8 cellular contexts compared by ENCODE assay signal in genomic region chr5:61277190-61277589, GRCh38. TPM values are rescaled to one million over a fixed set of nuclear protein-coding genes. Genes with fewer than 3 reads are reported as not detected.
A peak's percentile ranks its signal among the peaks of the same experiment; 100 is the strongest.
DNase-seq lines count a peak whose midpoint lies in the region; ATAC-seq, FAIRE-seq and TF ChIP-seq lines count a peak whose summit lies in the region.

No MANE protein-coding gene starts in this region.

- no peak for FAIRE-seq in GM12878 (lab: Jason Lieb, UNC)

- H3K4me3 ChIP-seq in CD4-positive, CD25-positive, alpha-beta regulatory T cell (ENCODE audit: low read depth, low read length), result peak overlapping the region; percentile 66
- H3K4me3 ChIP-seq in GM12878 (no peak overlapping the region), prostate gland (no peak overlapping the region)

- H3K27me3 Mint-ChIP-seq in CD4-positive, CD25-positive, alpha-beta regulatory T cell, result peaks cover 3% of the 10 kb centered on the region

- POLR2A ChIA-PET in GM12878 (lab: Charles Lee), result no interaction called here

- peak in 2 of 3 experiments; percentile 11 to 20; a peak in 2 of 6 replicates for TF ChIP-seq CTCF in GM12878 (IDR thresholded peaks at IDR 0.05 in 2 of 3, conservative IDR thresholded peaks at IDR 0.05 in 1 of 3; ENCODE audit: control insufficient read depth in 2 of 3, extremely low read depth in 1 of 3, insufficient read depth in 1 of 3, low read depth in 3 of 3, low read length in 3 of 3)
- peak in 1 of 4 experiments; percentile 26 for TF ChIP-seq CTCF in prostate gland (IDR thresholded peaks at IDR 0.05)

- DNase-seq in CD4-positive, CD25-positive, alpha-beta regulatory T cell, result peak in 2 of 3 donors; percentile 17 to 61
- DNase-seq in GM12878 (ENCODE audit: low read depth, low spot score) (no peak), medulla oblongata (ENCODE audit: extremely low spot score) (peak; percentile 68), prostate gland (ENCODE audit: low spot score) (no peak), cerebellar nuclear complex (lab: John Stamatoyannopoulos, UW) (no peak), GM19238 (ENCODE audit: insufficient read length, low spot score) (no peak)

- H3K9ac ChIP-seq in GM12878 (ENCODE audit: control insufficient read depth, insufficient read depth, low read length), result no peak overlapping the region; the same call in 1 of the 2 replicates

- WGBS in GM12878 (ENCODE audit: insufficient coverage, insufficient replicate concordance, low lambda C conversion rate, missing lambda C conversion rate), result 6% methylated on average over 2 of the region's 2 CpGs
- WGBS in prostate gland, result 15% methylated on average over 2 of the region's 2 CpGs

- CTCF ChIA-PET in GM12878 (lab: Yijun Ruan, JAX), result interaction anchor here (0.7 to 0.9 kb wide), 3 partner anchors 9 to 381 kb away, joined by 3 to 4 read pairs (median 3); no protein-coding TSS in a partner anchor

- no peak for TF ChIP-seq EP300 in GM12878 (IDR thresholded peaks at IDR 0.05; ENCODE audit: borderline replicate concordance in 1 of 2, control insufficient read depth in 1 of 2, low read depth in 2 of 2, low read length in 2 of 2)

- peak in 1 of 2 donors; percentile 31 for ATAC-seq in CD4-positive, CD25-positive, alpha-beta regulatory T cell (ENCODE audit: low read depth in 2 of 2)
- ATAC-seq in HG03139 (IDR thresholded peaks at IDR 0.05; ENCODE audit: unreplicated experiment), result peak; percentile 40
- ATAC-seq in GM12878, result peak; percentile 51
- ATAC-seq in HG02759 (IDR thresholded peaks at IDR 0.05; ENCODE audit: unreplicated experiment), result no peak

- H3K4me2 ChIP-seq in GM12878 (ENCODE audit: control insufficient read depth, insufficient read depth), result peak overlapping the region; percentile 65; the same call in 1 of the 2 replicates

- H3K27me3 ChIP-seq in CD4-positive, CD25-positive, alpha-beta regulatory T cell (ENCODE audit: control insufficient read depth, insufficient read depth, low read length), result no peaks in the 10 kb centered on the region
- H3K27me3 ChIP-seq in GM12878 (replicated peaks in 1 of 2; ENCODE audit: control insufficient read depth in 2 of 2, insufficient read depth in 2 of 2, low read length in 1 of 2) (no peaks in the 10 kb centered on the region), prostate gland (replicated peaks; ENCODE audit: insufficient read depth) (no peaks in the 10 kb centered on the region)

- H3K79me2 ChIP-seq in GM12878 (ENCODE audit: control insufficient read depth, insufficient read depth, low read length), result no peaks in the 10 kb centered on the region

- RAD21 ChIA-PET in GM12878 (lab: Charles Lee; ENCODE audit: unreplicated experiment), result interaction anchor here (0.7 to 1.5 kb wide), 4 partner anchors 9 to 317 kb away, joined by 3 to 4 read pairs (median 3); no protein-coding TSS in a partner anchor

- H3K4me1 Mint-ChIP-seq in CD4-positive, CD25-positive, alpha-beta regulatory T cell, result peaks cover 0 to 46% (median 21%) of the 10 kb centered on the region in 4 donors

- peak overlapping the region; percentile 83 to 100 (median 84) for H3K27ac Mint-ChIP-seq in CD4-positive, CD25-positive, alpha-beta regulatory T cell

- H3K9me3 ChIP-seq in CD4-positive, CD25-positive, alpha-beta regulatory T cell (ENCODE audit: control insufficient read depth in 2 of 2, low read length in 2 of 2), result no peaks in the 10 kb centered on the region
- H3K9me3 ChIP-seq in GM12878 (replicated peaks; ENCODE audit: control insufficient read depth, insufficient read depth, low read length) (no peaks in the 10 kb centered on the region), prostate gland (no peaks in the 10 kb centered on the region)

- BruUV-seq in GM12878 (replicated peaks; lab: Mats Ljungman, UMichigan), result no TSS peak

- intact Hi-C loops in GM12878 (cut with micrococcal nuclease; ENCODE audit: unreplicated experiment) (no loop called here), prostate gland (cut with DNase I) (loop anchor here (2.0 to 5.0 kb wide), 2 partner anchors 54 to 380 kb away; no protein-coding TSS in a partner anchor)

- in situ Hi-C loops in GM12878 (cut with MboI), result no loop called here

- TF ChIP-seq POLR2A in GM12878 (IDR thresholded peaks at IDR 0.05; ENCODE audit: low read depth, low read length) (no peak), prostate gland (IDR thresholded peaks at IDR 0.05) (no peak)

- H3K36me3 Mint-ChIP-seq in CD4-positive, CD25-positive, alpha-beta regulatory T cell, result no peaks in the 10 kb centered on the region

- H3K9me3 Mint-ChIP-seq in CD4-positive, CD25-positive, alpha-beta regulatory T cell, result peaks cover 0 to 1% (median 0%) of the 10 kb centered on the region in 7 donors

- H3K4me3 Mint-ChIP-seq in CD4-positive, CD25-positive, alpha-beta regulatory T cell, result peak overlapping the region; percentile 28 to 77 (median 56)

- no peaks in the 10 kb centered on the region for H3K4me1 ChIP-seq in CD4-positive, CD25-positive, alpha-beta regulatory T cell (ENCODE audit: control insufficient read depth, insufficient read depth, low read length, poor library complexity, severe bottlenecking)
- H3K4me1 ChIP-seq in GM12878 (ENCODE audit: control insufficient read depth, insufficient read depth, low read length), result peaks cover 5% of the 10 kb centered on the region
- no peaks in the 10 kb centered on the region for H3K4me1 ChIP-seq in prostate gland (replicated peaks)

- peak overlapping the region; percentile 89 for H2AFZ ChIP-seq in GM12878 (ENCODE audit: control insufficient read depth, low read depth, low read length)

- H3K36me3 ChIP-seq in CD4-positive, CD25-positive, alpha-beta regulatory T cell (ENCODE audit: control insufficient read depth, insufficient read depth, low read length), result no peaks in the 10 kb centered on the region
- H3K36me3 ChIP-seq in GM12878 (ENCODE audit: control insufficient read depth in 2 of 2, insufficient read depth in 2 of 2, low read length in 1 of 2) (no peaks in the 10 kb centered on the region), prostate gland (no peaks in the 10 kb centered on the region)

- H4K20me1 ChIP-seq in GM12878 (ENCODE audit: control insufficient read depth, insufficient read depth), result no peaks in the 10 kb centered on the region

- SMC1A ChIA-PET in GM12878 (lab: Charles Lee; ENCODE audit: uncharacterized antibody, unreplicated experiment), result interaction anchor here (0.6 to 2.5 kb wide), 9 partner anchors 9 to 113 kb away, joined by 3 to 13 read pairs (median 3); no protein-coding TSS in a partner anchor

- TF ChIP-seq RAD21 in GM12878 (IDR thresholded peaks at IDR 0.05; ENCODE audit: insufficient read depth, low read depth, low read length), result peak; percentile 40; the same call in 1 of the 2 replicates

- no peak overlapping the region for H3K27ac ChIP-seq in CD4-positive, CD25-positive, alpha-beta regulatory T cell (ENCODE audit: insufficient read depth, low read length, poor library complexity, severe bottlenecking)
- H3K27ac ChIP-seq in GM12878 (ENCODE audit: control insufficient read depth, insufficient read depth) (peak overlapping the region; percentile 11; the same call in 1 of the 2 replicates), prostate gland (no peak overlapping the region)

TF ChIP-seq in GM12878, 131 proteins besides CTCF, POLR2A, EP300 and RAD21 (continues in another document):
- TF ChIP-seq NFXL1 (IDR thresholded peaks at IDR 0.05; ENCODE audit: borderline replicate concordance), result no peak
- no peak for TF ChIP-seq MXI1 (IDR thresholded peaks at IDR 0.05; ENCODE audit: low read depth, low read length)
- TF ChIP-seq YY1 (IDR thresholded peaks at IDR 0.05; ENCODE audit: low read depth, low read length), result peak; percentile 16; the same call in 1 of the 2 replicates
- no peak for TF ChIP-seq IKZF1 (conservative IDR thresholded peaks at IDR 0.05)
- TF ChIP-seq KAT2A (conservative IDR thresholded peaks at IDR 0.05; ENCODE audit: control insufficient read depth, low read depth, low read length), result no peak
- TF ChIP-seq BCL3 (IDR thresholded peaks at IDR 0.05; ENCODE audit: borderline replicate concordance, insufficient read depth, low read depth, low read length, poor library complexity, severe bottlenecking), result no peak

RNA-seq across cellular contexts. Expression of gene ZSWIM6, which starts 54.9 kb away (rescaled TPM):
- 12.2 TPM for total RNA-seq in CD4-positive, CD25-positive, alpha-beta regulatory T cell
- under 1 TPM; 0.41 to 0.84 (median 0.58) TPM for polyA plus RNA-seq in CD4-positive, CD25-positive, alpha-beta regulatory T cell
- 16.7 and 17.8 TPM in 2 replicates for total RNA-seq in GM12878 (2013; cell fraction: nucleolus; rRNA removed)
- total RNA-seq in GM12878 (2014; rRNA removed) (2.7 and 3.0 TPM in 2 replicates), GM12878 (2014; rRNA removed; fragmentation: Illumina TruSeq; extraction: Trizol) (3.8 and 4.1 TPM in 2 replicates), GM12878 (2021) (5.9 and 6.2 TPM in 2 replicates), prostate gland (10 to 100 TPM in 1 of 2 donors, 1 to 10 TPM in 1; 8.7 to 13.7 TPM)
- polyA plus RNA-seq in GM12878 (2011; ENCODE audit: low read depth), result 0.63 TPM
- polyA plus RNA-seq in GM12878 (2011; rRNA removed) (5.7 and 6.1 TPM in 2 replicates), GM12878 (2014; fragmentation: Illumina TruSeq; extraction: Trizol) (5.3 and 6.2 TPM in 2 replicates), GM12878 (2014; fragmentation: Nextera tagmentation; extraction: Ambion mirVana) (1 to 10 TPM; 1.5 to 2.1 TPM), GM12878 (2014; rRNA removed) (4.7 TPM in 2 replicates), GM12878 (2016; fragmentation: Nextera tagmentation; extraction: Ambion mirVana) (under 1 TPM; 0.53 to 0.59 TPM)
- polyA plus RNA-seq in GM12878 (2011; cell fraction: cytosol; rRNA removed), result 4.9 and 5.2 TPM in 2 replicates
- polyA plus RNA-seq in GM12878 (2011; cell fraction: nucleus; rRNA removed), result 8.4 and 11.4 TPM in 2 replicates
- polyA plus RNA-seq in GM12878 (2012), result 0.60 and 0.86 TPM in 2 replicates
- 12.2 and 13.0 TPM in 2 replicates for polyA minus RNA-seq in GM12878 (2011; rRNA and poly(A)+ RNA removed)
- 3.7 and 4.1 TPM in 2 replicates for polyA minus RNA-seq in GM12878 (2011; cell fraction: cytosol; rRNA and poly(A)+ RNA removed)
- 7.5 and 10.0 TPM in 2 replicates for polyA minus RNA-seq in GM12878 (2011; cell fraction: nucleus; rRNA and poly(A)+ RNA removed)

Comparison
In these comparisons a context has a peak if more than half of its experiments do, and no peak if none do; other contexts are left out.
1. DNase-seq: peak in CD4-positive, CD25-positive, alpha-beta regulatory T cell (2 of 3) and medulla oblongata (single experiment); none in GM12878 (single experiment), prostate gland (single experiment), cerebellar nuclear complex (0 of 2) and GM19238 (single experiment).